ENCODE assay signal across 31 cellular contexts in the genomic region with DNA sequence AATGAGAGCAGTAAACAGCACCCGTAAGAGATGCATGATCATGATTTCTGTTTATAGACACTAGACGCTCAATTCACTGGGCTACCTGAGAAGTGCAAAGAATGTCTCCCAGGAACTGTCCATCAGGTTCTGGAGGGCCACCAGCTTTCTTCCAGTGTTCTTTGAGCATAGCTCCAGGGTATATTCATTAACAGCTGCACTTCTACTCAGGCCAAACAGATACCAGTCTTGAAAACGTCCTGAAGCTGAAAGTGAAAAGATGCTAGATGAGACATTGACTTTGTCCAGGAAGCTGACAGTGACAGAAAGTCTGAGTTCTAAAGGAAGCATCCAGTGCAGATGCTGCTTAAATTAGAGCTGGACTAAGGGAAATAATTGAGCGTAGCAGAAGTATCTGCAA.
"Had no signal": no experiment of that assay in that cellular context is flagged by ENCODE, and none has a peak within 500 bp of the region (broad histone marks: within the 10 kb centered on the region; RNA-seq: fewer than 3 reads in every experiment).

No MANE protein-coding gene starts in this region.

- H3K9ac ChIP-seq: KMS-11 had no signal

- H3K4me3 ChIP-seq: PC-9, SJCRH30, SK-N-MC had no signal

- H3K9me3 ChIP-seq: SJCRH30 had no signal

- H3K27ac ChIP-seq: KMS-11, PC-9, RWPE1, SJCRH30, SK-N-MC had no signal

- H3K36me3 ChIP-seq: SJCRH30 had no signal

- ATAC-seq: Panc1, Right ventricle myocardium inferior, SK-N-SH treated with all-trans-retinoic acid at 6 μM for 48 hours, T-cell had no signal

- DNase-seq: Karpas-422, MM.1S, MV-4-11, NCI-H1092, NCI-H1105, NCI-H1417 treated with DMSO at 0.1 percent for 48 hours, NCI-H1436 treated with DMSO at 0.1 percent for 48 hours, NCI-H1694 treated with DMSO at 0.1 percent for 48 hours, NCI-H187 treated with DMSO at 0.1 percent for 48 hours, NCI-H2029, NCI-H2081, NCI-H2171 treated with DMSO at 0.1 percent for 48 hours, NCI-H2227 treated with DMSO at 0.1 percent for 48 hours, NCI-H345, NCI-H446, NCI-H510A treated with DMSO at 0.1 percent for 48 hours, NCI-H524 treated with DMSO at 0.1 percent for 48 hours, NCI-H526 treated with DMSO at 0.1 percent for 48 hours, NCI-H748 treated with DMSO at 0.1 percent for 48 hours, NCI-H82, PC-9, SHP77, SIG-M5, SJCRH30, T-cell had no signal

- H3K4me1 ChIP-seq: SJCRH30 had no signal

- H3K27me3 ChIP-seq: SJCRH30 had no signal
